ENCODE assay signal across 17 cellular contexts in genomic region chr13:91361755-91362271, GRCh38. TPM values are rescaled to one million over a fixed set of nuclear protein-coding genes. Genes with fewer than 3 reads are reported as not detected.
DNase-seq lines count a peak whose midpoint lies in the region; ATAC-seq and TF ChIP-seq lines count a peak whose summit lies in the region.
"Had no signal": no experiment of that assay in that cellular context is flagged by ENCODE, and none has a peak within 500 bp of the region (broad histone marks: within the 10 kb centered on the region; RNA-seq: fewer than 3 reads in every experiment).

No MANE protein-coding gene starts in this region.

- no peak for ATAC-seq in activated T-cell treated with anti-CD3 and anti-CD28 coated beads, Interleukin-2, amount 50 U/mL, for 72 hours (replicated peaks in 1 of 2)
- ATAC-seq in activated T-cell treated with anti-CD3 and anti-CD28 coated beads, Interleukin-2, amount 50 U/mL, for 4 hours: no peak
- ATAC-seq in left lung: peak; percentile 37
- no peak for ATAC-seq in activated CD8-positive, alpha-beta T cell treated with anti-CD3 and anti-CD28 coated beads, Interleukin-2, amount 10 ng/mL, durations not matched to agents 7 days and 5 days

- CTCF ChIA-PET in OCI-LY7 (lab: Charles Lee; ENCODE audit: unreplicated experiment): no interaction called here
- CTCF ChIA-PET in activated CD8-positive, alpha-beta T cell treated with anti-CD3 and anti-CD28 coated beads, Interleukin-2, amount 10 ng/mL, durations not matched to agents 7 days and 5 days (lab: Charles Lee): no interaction called here

- H3K9me3 ChIP-seq in OCI-LY7 (ENCODE audit: low read length) (no peaks in the 10 kb centered on the region), left lung (no peaks in the 10 kb centered on the region)

- peaks cover 72% of the 10 kb centered on the region for H3K36me3 ChIP-seq in OCI-LY7 (ENCODE audit: insufficient read depth, low read length)
- peaks cover 0 to 4% of the 10 kb centered on the region in 2 donors for H3K36me3 ChIP-seq in left lung

- no peaks in the 10 kb centered on the region for H3K9me3 Mint-ChIP-seq in activated T-cell treated with anti-CD3 and anti-CD28 coated beads, Interleukin-2, amount 50 U/mL, for 72 hours
- H3K9me3 Mint-ChIP-seq in activated T-cell treated with anti-CD3 and anti-CD28 coated beads, Interleukin-2, amount 50 U/mL, for 4 hours: no peaks in the 10 kb centered on the region
- H3K9me3 Mint-ChIP-seq in activated CD8-positive, alpha-beta T cell treated with anti-CD3 and anti-CD28 coated beads, Interleukin-2, amount 10 ng/mL, durations not matched to agents 7 days and 5 days (ENCODE audit: insufficient read depth): no peaks in the 10 kb centered on the region
- H3K9me3 Mint-ChIP-seq: CD14-positive monocyte had no signal

- no peaks in the 10 kb centered on the region for H3K27me3 Mint-ChIP-seq in activated T-cell treated with anti-CD3 and anti-CD28 coated beads, Interleukin-2, amount 50 U/mL, for 72 hours (ENCODE audit: low read depth)
- H3K27me3 Mint-ChIP-seq in activated T-cell treated with anti-CD3 and anti-CD28 coated beads, Interleukin-2, amount 50 U/mL, for 4 hours (ENCODE audit: low read depth): no peaks in the 10 kb centered on the region
- H3K27me3 Mint-ChIP-seq in activated CD8-positive, alpha-beta T cell treated with anti-CD3 and anti-CD28 coated beads, Interleukin-2, amount 10 ng/mL, durations not matched to agents 7 days and 5 days (ENCODE audit: low read depth): no peaks in the 10 kb centered on the region

- H3K27me3 ChIP-seq in left lung: no peaks in the 10 kb centered on the region

- H3K4me3 ChIP-seq in OCI-LY7 (ENCODE audit: low read depth, low read length, poor library complexity, severe bottlenecking) (no peak overlapping the region), left lung (no peak overlapping the region)

- H3K4me2 ChIP-seq in OCI-LY7 (ENCODE audit: low read length): no peak overlapping the region

- intact Hi-C loops in OCI-LY7 (cut with micrococcal nuclease; ENCODE audit: unreplicated experiment): no loop called here
- intact Hi-C loops in left lung (cut with DNase I): no loop called here

- TF ChIP-seq CTCF in OCI-LY7 (conservative IDR thresholded peaks at IDR 0.05; ENCODE audit: low read length): no peak
- no peak for TF ChIP-seq CTCF in left lung (IDR thresholded peaks at IDR 0.05)

- H3K4me3 Mint-ChIP-seq in activated T-cell treated with anti-CD3 and anti-CD28 coated beads, Interleukin-2, amount 50 U/mL, for 72 hours: no peak overlapping the region
- H3K4me3 Mint-ChIP-seq in activated T-cell treated with anti-CD3 and anti-CD28 coated beads, Interleukin-2, amount 50 U/mL, for 4 hours: no peak overlapping the region
- no peak overlapping the region for H3K4me3 Mint-ChIP-seq in activated CD8-positive, alpha-beta T cell treated with anti-CD3 and anti-CD28 coated beads, Interleukin-2, amount 10 ng/mL, durations not matched to agents 7 days and 5 days
- H3K4me3 Mint-ChIP-seq: CD14-positive monocyte had no signal

- H3K4me1 ChIP-seq in OCI-LY7 (ENCODE audit: insufficient read depth, low read length, poor library complexity, severe bottlenecking) (peaks cover 16% of the 10 kb centered on the region), left lung (no peaks in the 10 kb centered on the region)

- H4K20me1 ChIP-seq in OCI-LY7 (ENCODE audit: insufficient read depth, low read length): peaks cover 95% of the 10 kb centered on the region

- H3K4me1 Mint-ChIP-seq in activated T-cell treated with anti-CD3 and anti-CD28 coated beads, Interleukin-2, amount 50 U/mL, for 72 hours (ENCODE audit: low read depth): peaks cover 14% of the 10 kb centered on the region
- peaks cover 6% of the 10 kb centered on the region for H3K4me1 Mint-ChIP-seq in activated T-cell treated with anti-CD3 and anti-CD28 coated beads, Interleukin-2, amount 50 U/mL, for 4 hours (ENCODE audit: low read depth)
- H3K4me1 Mint-ChIP-seq in activated CD8-positive, alpha-beta T cell treated with anti-CD3 and anti-CD28 coated beads, Interleukin-2, amount 10 ng/mL, durations not matched to agents 7 days and 5 days (ENCODE audit: low read depth): no peaks in the 10 kb centered on the region

- no TSS peak for BruUV-seq in OCI-LY7 (replicated peaks; lab: Mats Ljungman, UMichigan)

- no peak overlapping the region for H2AFZ ChIP-seq in OCI-LY7 (ENCODE audit: low read length)

- POLR2A ChIA-PET in OCI-LY7 (lab: Charles Lee): interaction anchor here (0.7 kb wide), 1 partner anchor 61 kb away, joined by 4 read pairs; no protein-coding TSS in a partner anchor
- POLR2A ChIA-PET in activated CD8-positive, alpha-beta T cell treated with anti-CD3 and anti-CD28 coated beads, Interleukin-2, amount 10 ng/mL, durations not matched to agents 7 days and 5 days (lab: Charles Lee): no interaction called here

- peaks cover 3% of the 10 kb centered on the region; the same call in 1 of the 2 replicates for H3K79me2 ChIP-seq in OCI-LY7 (ENCODE audit: insufficient read depth, low read depth, low read length)

- peak overlapping the region; percentile 46 for H3K27ac Mint-ChIP-seq in activated T-cell treated with anti-CD3 and anti-CD28 coated beads, Interleukin-2, amount 50 U/mL, for 72 hours
- no peak overlapping the region for H3K27ac Mint-ChIP-seq in activated CD8-positive, alpha-beta T cell treated with anti-CD3 and anti-CD28 coated beads, Interleukin-2, amount 10 ng/mL, durations not matched to agents 7 days and 5 days
- H3K27ac Mint-ChIP-seq: CD14-positive monocyte had no signal

- no peaks in the 10 kb centered on the region for H3K9me2 ChIP-seq in OCI-LY7 (ENCODE audit: insufficient read depth, low read length)

- H3K27ac ChIP-seq in OCI-LY7 (ENCODE audit: low read depth, low read length, poor library complexity, severe bottlenecking) (no peak overlapping the region), left lung (no peak overlapping the region)

- peaks cover 0 to 11% of the 10 kb centered on the region in 2 donors for H3K36me3 Mint-ChIP-seq in activated T-cell treated with anti-CD3 and anti-CD28 coated beads, Interleukin-2, amount 50 U/mL, for 72 hours (ENCODE audit: insufficient read depth in 2 of 2)
- H3K36me3 Mint-ChIP-seq in activated T-cell treated with anti-CD3 and anti-CD28 coated beads, Interleukin-2, amount 50 U/mL, for 4 hours (ENCODE audit: insufficient read depth): peaks cover 15% of the 10 kb centered on the region
- peaks cover 16% of the 10 kb centered on the region for H3K36me3 Mint-ChIP-seq in activated CD8-positive, alpha-beta T cell treated with anti-CD3 and anti-CD28 coated beads, Interleukin-2, amount 10 ng/mL, durations not matched to agents 7 days and 5 days (ENCODE audit: low read depth)

- no peak for DNase-seq in activated T-cell treated with anti-CD3 and anti-CD28 coated beads, Interleukin-2, amount 50 U/mL, for 72 hours
- no peak for DNase-seq in activated T-cell treated with anti-CD3 and anti-CD28 coated beads, Interleukin-2, amount 50 U/mL, for 4 hours
- DNase-seq in OCI-LY7 (ENCODE audit: low spot score): peak; percentile 43
- no peak for DNase-seq in left lung
- DNase-seq in activated CD8-positive, alpha-beta T cell treated with anti-CD3 and anti-CD28 coated beads, Interleukin-2, amount 10 ng/mL, durations not matched to agents 7 days and 5 days: no peak
- DNase-seq in central memory CD4-positive, alpha-beta T cell: no peak
- no peak for DNase-seq in NCI-H2081 treated with DMSO at 0.1 percent for 48 hours (lab: John Stamatoyannopoulos, UW)
- DNase-seq: AML-193, EL, GOT3, KG1, NCI-H1694 treated with DMSO at 0.1 percent for 48 hours, NCI-H510A, OCI-M1, RPMI8226, SIG-M5 had no signal

RNA-seq across cellular contexts. Expression of gene MIR17HG, which starts 14.3 kb away (rescaled TPM):
- total RNA-seq in activated T-cell treated with anti-CD3 and anti-CD28 coated beads, Interleukin-2, amount 50 U/mL, for 72 hours: 10 to 100 TPM; 15.7 to 17.9 TPM
- 10 to 100 TPM; 33.9 to 35.6 (median 34.6) TPM for total RNA-seq in activated T-cell treated with anti-CD3 and anti-CD28 coated beads, Interleukin-2, amount 50 U/mL, for 4 hours
- 175 and 242 TPM in 2 replicates for total RNA-seq in OCI-LY7 (2014; rRNA removed; shearing (Covaris generic))
- 199 and 229 TPM in 2 replicates for total RNA-seq in OCI-LY7 (2022)
- 1 to 10 TPM; 2.4 to 7.6 TPM for total RNA-seq in left lung
- total RNA-seq in activated CD8-positive, alpha-beta T cell treated with anti-CD3 and anti-CD28 coated beads, Interleukin-2, amount 10 ng/mL, durations not matched to agents 7 days and 5 days: 1 to 10 TPM; 8.1 to 9.9 TPM

RNA-seq across cellular contexts. Expression of gene GPC5, which starts 36.6 kb away (rescaled TPM):
- total RNA-seq in activated T-cell treated with anti-CD3 and anti-CD28 coated beads, Interleukin-2, amount 50 U/mL, for 72 hours: under 1 TPM in 1 of 2 donors, not detected in 1; 0.14 TPM
- total RNA-seq in activated T-cell treated with anti-CD3 and anti-CD28 coated beads, Interleukin-2, amount 50 U/mL, for 4 hours: under 1 TPM in 2 of 3 donors, not detected in 1; 0.13 to 0.16 TPM
- total RNA-seq in OCI-LY7 (2014; rRNA removed; shearing (Covaris generic)): 1.7 and 2.4 TPM in 2 replicates
- total RNA-seq in OCI-LY7 (2022): not detected in 2 replicates
- 10 to 100 TPM in 1 of 2 donors, 1 to 10 TPM in 1; 9.2 to 19.5 TPM for total RNA-seq in left lung
- total RNA-seq in activated CD8-positive, alpha-beta T cell treated with anti-CD3 and anti-CD28 coated beads, Interleukin-2, amount 10 ng/mL, durations not matched to agents 7 days and 5 days: not detected

Comparison
In these comparisons a context has a peak if more than half of its experiments do, and no peak if none do; other contexts are left out.
1. RNA of gene MIR17HG, which starts 14.3 kb away (total RNA-seq): 175 to 242 TPM in OCI-LY7; 33.9 to 35.6 TPM in activated T-cell treated with anti-CD3 and anti-CD28 coated beads, Interleukin-2, amount 50 U/mL, for 4 hours, 15.7 to 17.9 TPM in activated T-cell treated with anti-CD3 and anti-CD28 coated beads, Interleukin-2, amount 50 U/mL, for 72 hours, 8.1 to 9.9 TPM in activated CD8-positive, alpha-beta T cell treated with anti-CD3 and anti-CD28 coated beads, Interleukin-2, amount 10 ng/mL, durations not matched to agents 7 days and 5 days and 2.4 to 7.6 TPM in left lung; every median in the first group is over 4 times any median in the second.